Comparison of ENCODE assay signal across 11 cellular contexts in genomic region chr6:15876406-15876805, GRCh38.
DNase-seq lines count a peak whose midpoint lies in the region; ATAC-seq and TF ChIP-seq lines count a peak whose summit lies in the region.
"Had no signal": no experiment of that assay in that cellular context is flagged by ENCODE, and none has a peak within 500 bp of the region (broad histone marks: within the 10 kb centered on the region; RNA-seq: fewer than 3 reads in every experiment).

No MANE protein-coding gene starts in this region.

- CTCF ChIA-PET in RWPE1 (lab: Yijun Ruan, JAX), result no interaction called here

- DNase-seq in GM12865 (ENCODE audit: low read depth), result peak; percentile 75
- DNase-seq in dedifferentiated amniotic fluid mesenchymal stem cell (ENCODE audit: extremely low spot score), result peak; percentile 22
- no peak for DNase-seq in NCI-H2107 treated with DMSO at 0.1 percent for 48 hours (lab: John Stamatoyannopoulos, UW; ENCODE audit: unreplicated experiment)
- DNase-seq in NCI-H510A (lab: John Stamatoyannopoulos, UW), result no peak
- DNase-seq in RWPE1 (ENCODE audit: low spot score), result no peak
- DNase-seq in middle frontal gyrus (ENCODE audit: extremely low spot score, low spot score), result no peak
- DNase-seq: activated CD4-positive, alpha-beta T cell treated with anti-CD3 and anti-CD28 coated beads for 1 hour; NCI-H1092; pancreas had no signal

- H3K4me3 ChIP-seq in GM12865 (ENCODE audit: low read depth, low read length), result no peak overlapping the region
- H3K4me3 ChIP-seq: pancreas had no signal

- TF ChIP-seq CTCF in GM12865 (IDR thresholded peaks at IDR 0.05; ENCODE audit: insufficient read depth, low read depth, low read length, missing control alignments) (no peak), RWPE1 (conservative IDR thresholded peaks at IDR 0.05; ENCODE audit: low read depth) (no peak)

- H3K27ac ChIP-seq in RWPE1, result no peak overlapping the region
- H3K27ac ChIP-seq: pancreas had no signal

- ATAC-seq in GM21360 (IDR thresholded peaks at IDR 0.05; ENCODE audit: unreplicated experiment) (peak; percentile 71), HG03378 (IDR thresholded peaks at IDR 0.05; ENCODE audit: unreplicated experiment) (peak; percentile 76)

- POLR2A ChIA-PET in RWPE1 (lab: Yijun Ruan, JAX; ENCODE audit: low non-redundant PET), result no interaction called here

Comparison
In these comparisons a context has a peak if more than half of its experiments do, and no peak if none do; other contexts are left out.
1. DNase-seq: peak in GM12865 (single experiment) and dedifferentiated amniotic fluid mesenchymal stem cell (single experiment); none in NCI-H2107 treated with DMSO at 0.1 percent for 48 hours (single experiment), NCI-H510A (single experiment), RWPE1 (single experiment) and middle frontal gyrus (single experiment).